In the genomic region with DNA sequence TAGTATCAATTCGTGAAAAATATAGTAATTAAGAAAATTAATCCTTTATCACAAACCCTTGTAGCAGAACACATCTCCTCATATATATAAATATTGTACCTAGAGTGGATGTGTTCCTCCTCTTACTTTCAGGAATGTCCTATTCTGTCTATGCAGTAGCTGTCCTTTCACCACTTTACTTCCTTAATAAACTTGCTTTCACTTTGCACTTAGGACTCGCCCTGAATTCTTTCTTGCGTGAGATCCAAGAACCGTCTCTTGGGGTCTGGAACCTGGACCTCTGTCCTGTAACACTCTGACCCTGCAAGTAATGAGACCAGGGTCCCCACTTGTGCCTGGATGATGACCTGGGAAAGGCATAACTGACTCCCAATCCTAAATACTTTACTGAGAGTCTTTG, we compare ENCODE assay signal across 10 cellular contexts.
DNase-seq lines count a peak whose midpoint lies in the region; ATAC-seq and TF ChIP-seq lines count a peak whose summit lies in the region.
"Had no signal": no experiment of that assay in that cellular context is flagged by ENCODE, and none has a peak within 500 bp of the region (broad histone marks: within the 10 kb centered on the region; RNA-seq: fewer than 3 reads in every experiment).

No MANE protein-coding gene starts in this region.

- ATAC-seq in heart right ventricle (peak in 4 of 8 donors; percentile 22 to 54 (median 36)), GM18519 (IDR thresholded peaks at IDR 0.05; ENCODE audit: low FRiP score, unreplicated experiment) (no peak), HG03108 (IDR thresholded peaks at IDR 0.05; ENCODE audit: unreplicated experiment) (no peak)

- peaks cover 0 to 87% (median 7%) of the 10 kb centered on the region in 11 experiments; a peak in 7 of 22 replicates for H4K20me1 ChIP-seq in BLaER1 treated with 17β-estradiol and CSF1 and Interleukin-3, amounts not matched to agents 10 nM and 100 nM
- H4K20me1 ChIP-seq in PC-9 (ENCODE audit: insufficient read depth) = 0 out of 2 replicates have a peak, but pooled peaks cover 3% of the 10 kb centered on the region

- H2AFZ ChIP-seq in PC-9 = no peak overlapping the region

- peak overlapping the region; percentile 6 to 79 (median 57); a peak in 19 of 22 replicates for H3K27ac ChIP-seq in BLaER1 treated with 17β-estradiol and CSF1 and Interleukin-3, amounts not matched to agents 10 nM and 100 nM
- no peak overlapping the region for H3K27ac ChIP-seq in PC-9
- H3K27ac ChIP-seq in heart right ventricle = peak overlapping the region in 6 of 10 donors; percentile 9 to 73 (median 54)
- H3K27ac ChIP-seq in ovary = no peak overlapping the region

- no peak for TF ChIP-seq POLR2A in ovary (IDR thresholded peaks at IDR 0.05)

- H3K4me2 ChIP-seq in BLaER1 treated with 17β-estradiol and CSF1 and Interleukin-3, amounts not matched to agents 10 nM and 100 nM = peak overlapping the region; percentile 64 to 93 (median 84)
- H3K4me2 ChIP-seq in PC-9 = peak overlapping the region; percentile 10; the same call in 1 of the 2 replicates

- BruUV-seq in PC-9 (replicated peaks; lab: Mats Ljungman, UMichigan) = no TSS peak

- DNase-seq in PC-9 (no peak), heart right ventricle (no peak), ovary (no peak), mucosa of gallbladder (ENCODE audit: low spot score) (no peak), NK-92 (lab: John Stamatoyannopoulos, UW; ENCODE audit: unreplicated experiment) (no peak)
- DNase-seq: cerebellar nuclear complex, NCI-H2171 had no signal

- H3K79me2 ChIP-seq in PC-9 (ENCODE audit: low read depth) = no peaks in the 10 kb centered on the region; the same call in 1 of the 2 replicates

- no peaks in the 10 kb centered on the region for H3K27me3 ChIP-seq in BLaER1 treated with 17β-estradiol and CSF1 and Interleukin-3, amounts not matched to agents 10 nM and 100 nM
- no peaks in the 10 kb centered on the region for H3K27me3 ChIP-seq in PC-9 (ENCODE audit: insufficient read depth, low read depth)
- no peaks in the 10 kb centered on the region for H3K27me3 ChIP-seq in heart right ventricle
- H3K27me3 ChIP-seq in ovary = no peaks in the 10 kb centered on the region

- 17 to 22% methylated on average over 4 of the region's 4 CpGs for WGBS in heart right ventricle, 2 donors
- 4 to 8% (median 6%) methylated on average over 4 of the region's 4 CpGs for WGBS in ovary, 3 donors

- H3K9ac ChIP-seq in BLaER1 treated with 17β-estradiol and CSF1 and Interleukin-3, amounts not matched to agents 10 nM and 100 nM = peak overlapping the region; percentile 47 to 79 (median 64); a peak in 21 of 22 replicates

- intact Hi-C loops in PC-9 (cut with micrococcal nuclease; ENCODE audit: unreplicated experiment) (no loop called here), heart right ventricle (cut with DNase I) (loop anchor here in 1 of 10 donors (5.0 kb wide), 1 partner anchor 69 kb away; a partner anchor contains a TSS), ovary (cut with DNase I) (no loop called here)

- H3K9me3 ChIP-seq in BLaER1 treated with 17β-estradiol and CSF1 and Interleukin-3, amounts not matched to agents 10 nM and 100 nM (replicated peaks in 1 of 11) = no peaks in the 10 kb centered on the region
- H3K9me3 ChIP-seq in PC-9 (ENCODE audit: insufficient read depth, low read depth) = no peaks in the 10 kb centered on the region
- no peaks in the 10 kb centered on the region for H3K9me3 ChIP-seq in heart right ventricle
- no peaks in the 10 kb centered on the region for H3K9me3 ChIP-seq in ovary

- H3K9me2 ChIP-seq in PC-9 (ENCODE audit: insufficient read depth) = no peaks in the 10 kb centered on the region

- no peaks in the 10 kb centered on the region for H3K36me3 ChIP-seq in BLaER1 treated with 17β-estradiol and CSF1 and Interleukin-3, amounts not matched to agents 10 nM and 100 nM
- H3K36me3 ChIP-seq in PC-9 (ENCODE audit: low read depth) (no peaks in the 10 kb centered on the region), heart right ventricle (no peaks in the 10 kb centered on the region), ovary (no peaks in the 10 kb centered on the region)

- TF ChIP-seq CTCF in PC-9 (conservative IDR thresholded peaks at IDR 0.05) (no peak), heart right ventricle (IDR thresholded peaks at IDR 0.05) (no peak), ovary (IDR thresholded peaks at IDR 0.05) (no peak)

- CTCF ChIA-PET in PC-9 (lab: Charles Lee) = no interaction called here

- H3K4me3 ChIP-seq in BLaER1 treated with 17β-estradiol and CSF1 and Interleukin-3, amounts not matched to agents 10 nM and 100 nM = peak overlapping the region in 7 of 10 experiments; percentile 20 to 61 (median 41); a peak in 13 of 20 replicates
- H3K4me3 ChIP-seq in PC-9 (no peak overlapping the region), heart right ventricle (peak overlapping the region in 7 of 10 donors; percentile 4 to 46 (median 32)), ovary (peak overlapping the region; percentile 15)

- peaks cover 13 to 38% (median 18%) of the 10 kb centered on the region in 10 experiments; a peak in 19 of 20 replicates for H3K4me1 ChIP-seq in BLaER1 treated with 17β-estradiol and CSF1 and Interleukin-3, amounts not matched to agents 10 nM and 100 nM
- H3K4me1 ChIP-seq in PC-9 (replicated peaks; ENCODE audit: insufficient read depth) (no peaks in the 10 kb centered on the region), heart right ventricle (peaks cover 0 to 46% (median 36%) of the 10 kb centered on the region in 9 donors), ovary (ENCODE audit: insufficient read depth) (peaks cover 2% of the 10 kb centered on the region)

- H3F3A ChIP-seq in PC-9 (ENCODE audit: insufficient read depth, low read depth) = no peaks in the 10 kb centered on the region

- no peak for TF ChIP-seq EP300 in ovary (IDR thresholded peaks at IDR 0.05)

- POLR2A ChIA-PET in PC-9 (lab: Charles Lee; ENCODE audit: unreplicated experiment) = interaction anchor here (0.8 kb wide), 1 partner anchor 36 kb away, joined by 7 read pairs; no protein-coding TSS in a partner anchor

Comparison
In these comparisons a context has a peak if more than half of its experiments do, and no peak if none do; other contexts are left out.
1. H3K27ac ChIP-seq: peak in BLaER1 treated with 17β-estradiol and CSF1 and Interleukin-3, amounts not matched to agents 10 nM and 100 nM (11 of 11) and heart right ventricle (6 of 10); none in PC-9 (single experiment) and ovary (0 of 2).